10 cellular contexts compared by ENCODE assay signal in genomic region chr6:21371676-21372161, GRCh38.
A peak's percentile ranks its signal among the peaks of the same experiment; 100 is the strongest.
DNase-seq lines count a peak whose midpoint lies in the region; ATAC-seq and TF ChIP-seq lines count a peak whose summit lies in the region.
"Had no signal": no experiment of that assay in that cellular context is flagged by ENCODE, and none has a peak within 500 bp of the region (broad histone marks: within the 10 kb centered on the region; RNA-seq: fewer than 3 reads in every experiment).

No MANE protein-coding gene starts in this region.

- intact Hi-C loops in MCF 10A (cut with micrococcal nuclease): no loop called here

- no peaks in the 10 kb centered on the region for H3K27me3 Mint-ChIP-seq in MCF 10A (ENCODE audit: insufficient read depth, unreplicated experiment)

- DNase-seq in MCF 10A (ENCODE audit: unreplicated experiment) (peak; percentile 40), iris pigment epithelial cell (ENCODE audit: low read depth) (peak; percentile 60), smooth muscle cell of the brain vasculature (ENCODE audit: low read depth, low spot score) (peak; percentile 55), SK-N-SH (no peak), NCI-H2196 (lab: John Stamatoyannopoulos, UW; ENCODE audit: unreplicated experiment) (no peak), T-helper 2 cell (no peak)
- DNase-seq: KBM-7, NCI-H524 treated with DMSO at 0.1 percent for 48 hours had no signal

- no peaks in the 10 kb centered on the region for H4K20me1 ChIP-seq in SK-N-SH (ENCODE audit: insufficient read depth)

- TF ChIP-seq CTCF in HEK293 (tag by site-specific recombination; IDR thresholded peaks at IDR 0.05) (no peak), MCF 10A (IDR thresholded peaks at IDR 0.05; ENCODE audit: unreplicated experiment) (no peak), SK-N-SH (IDR thresholded peaks at IDR 0.05) (no peak)

- H3K4me1 ChIP-seq in HEK293 (ENCODE audit: control insufficient read depth, insufficient read depth, low read length) (peaks cover 4% of the 10 kb centered on the region), SK-N-SH (ENCODE audit: control insufficient read depth in 1 of 2, insufficient read depth in 2 of 2, low read depth in 1 of 2, low read length in 1 of 2) (peaks cover 0 to 17% of the 10 kb centered on the region in 2 experiments; a peak in 1 of 4 replicates)

- no peak overlapping the region for H2AFZ ChIP-seq in SK-N-SH (ENCODE audit: low read depth)

- H3K27ac ChIP-seq in HEK293 (ENCODE audit: extremely low read depth, low read depth, low read length): no peak overlapping the region; the same call in 1 of the 2 replicates
- peak overlapping the region in 1 of 2 experiments; percentile 28; a peak in 1 of 4 replicates for H3K27ac ChIP-seq in SK-N-SH (ENCODE audit: low read depth in 2 of 2, low read length in 1 of 2)

- H3K4me3 ChIP-seq in HEK293 (ENCODE audit: low read depth, low read length): no peak overlapping the region
- no peak overlapping the region for H3K4me3 ChIP-seq in SK-N-SH (ENCODE audit: low read depth in 2 of 2, low read length in 1 of 2)

- TF ChIP-seq RAD21 in SK-N-SH (IDR thresholded peaks at IDR 0.05; ENCODE audit: low read length): no peak

- H3K36me3 Mint-ChIP-seq in MCF 10A (ENCODE audit: insufficient read depth, unreplicated experiment): no peaks in the 10 kb centered on the region

- no peaks in the 10 kb centered on the region for H3K79me2 ChIP-seq in SK-N-SH (ENCODE audit: insufficient read depth)

- H3K9me3 ChIP-seq in HEK293 (ENCODE audit: control insufficient read depth, insufficient read depth, low read depth, low read length) (no peaks in the 10 kb centered on the region), SK-N-SH (no peaks in the 10 kb centered on the region)

- CTCF ChIA-PET in HEK293 (lab: Yijun Ruan, JAX) (no interaction called here), MCF 10A (lab: Yijun Ruan, JAX) (no interaction called here), SK-N-SH (lab: Yijun Ruan, JAX) (interaction anchor here (0.9 kb wide), 1 partner anchor 216 kb away, joined by 3 read pairs; no protein-coding TSS in a partner anchor)

- H3K9me2 ChIP-seq in SK-N-SH: no peaks in the 10 kb centered on the region

- no peaks in the 10 kb centered on the region for H3F3A ChIP-seq in SK-N-SH (replicated peaks; ENCODE audit: insufficient read depth)

- H3K27me3 ChIP-seq in SK-N-SH (ENCODE audit: insufficient read depth): no peaks in the 10 kb centered on the region

- WGBS in SK-N-SH (ENCODE audit: low lambda C conversion rate): 72% methylated on average over 6 of the region's 6 CpGs

- H3K4me2 ChIP-seq in SK-N-SH: no peak overlapping the region

- H3K36me3 ChIP-seq in HEK293 (ENCODE audit: control insufficient read depth in 2 of 2, insufficient read depth in 1 of 2, low read length in 2 of 2) (no peaks in the 10 kb centered on the region), SK-N-SH (replicated peaks in 1 of 2; ENCODE audit: control insufficient read depth in 1 of 2, insufficient read depth in 2 of 2, low read length in 1 of 2) (no peaks in the 10 kb centered on the region)

- peaks cover under 1% of the 10 kb centered on the region for H3K9me3 Mint-ChIP-seq in MCF 10A (ENCODE audit: unreplicated experiment)

- peak overlapping the region; percentile 27 for H3K27ac Mint-ChIP-seq in MCF 10A (ENCODE audit: low read depth, unreplicated experiment)

- no TSS peak for BruUV-seq in MCF 10A (replicated peaks; lab: Mats Ljungman, UMichigan)

- no peak for ATAC-seq in HG03439 (IDR thresholded peaks at IDR 0.05; ENCODE audit: unreplicated experiment)

- POLR2A ChIA-PET in HEK293 (lab: Yijun Ruan, JAX) (interaction anchor here (1.6 kb wide), 1 partner anchor 222 kb away, joined by 4 read pairs; the partner anchor contains the start of gene SOX4), MCF 10A (lab: Yijun Ruan, JAX) (interaction anchor here (0.7 to 0.9 kb wide), 2 partner anchors 36 to 216 kb away, joined by 3 to 4 read pairs; no protein-coding TSS in a partner anchor), SK-N-SH (lab: Yijun Ruan, JAX) (no interaction called here)

- TF ChIP-seq EP300 in SK-N-SH (IDR thresholded peaks at IDR 0.05; ENCODE audit: borderline replicate concordance in 1 of 2, low read depth in 1 of 2, low read length in 1 of 2): no peak

- H3K4me3 Mint-ChIP-seq in MCF 10A (ENCODE audit: unreplicated experiment): no peak overlapping the region

- H3K4me1 Mint-ChIP-seq in MCF 10A (ENCODE audit: insufficient read depth, unreplicated experiment): peaks cover 8% of the 10 kb centered on the region

- H3K9ac ChIP-seq in SK-N-SH: no peak overlapping the region

TF ChIP-seq in HEK293, 187 proteins besides CTCF, POLR2A, EP300 and RAD21:
- TF ChIP-seq SALL2 (tag by site-specific recombination; IDR thresholded peaks at IDR 0.05; ENCODE audit: borderline replicate concordance) (no peak), ZIC2 (tag by site-specific recombination; IDR thresholded peaks at IDR 0.05) (peak; percentile 46), ZNF169 (tag by site-specific recombination; IDR thresholded peaks at IDR 0.05) (no peak), KLF1 (tag by site-specific recombination; IDR thresholded peaks at IDR 0.05) (0 out of 2 replicates have a peak, but pooled peaks have one; percentile 11), BCL6B (tag by site-specific recombination; IDR thresholded peaks at IDR 0.05) (no peak), ZNF837 (tag by site-specific recombination; IDR thresholded peaks at IDR 0.05) (no peak), ZNF18 (tag by site-specific recombination; IDR thresholded peaks at IDR 0.05) (peak; percentile 49; the same call in 1 of the 2 replicates), ZNF174 (tag by site-specific recombination; IDR thresholded peaks at IDR 0.05) (no peak)

TF ChIP-seq in SK-N-SH, 30 proteins besides CTCF, POLR2A, EP300 and RAD21:
- no peak for TF ChIP-seq GABPA (IDR thresholded peaks at IDR 0.05; ENCODE audit: low read depth)
- TF ChIP-seq TEAD4 (IDR thresholded peaks at IDR 0.05; ENCODE audit: borderline replicate concordance, insufficient read depth): no peak
- no peak for TF ChIP-seq RFX5 (IDR thresholded peaks at IDR 0.05; ENCODE audit: low read length)
- TF ChIP-seq MEF2A (IDR thresholded peaks at IDR 0.05; ENCODE audit: borderline replicate concordance, low read depth): no peak
- no peak for TF ChIP-seq YY1 (IDR thresholded peaks at IDR 0.05; ENCODE audit: low read depth)
TF ChIP-seq in SK-N-SH: peak in this region for 0.

Comparison
In these comparisons a context has a peak if more than half of its experiments do, and no peak if none do; other contexts are left out.
1. DNase-seq: peak in MCF 10A (single experiment), iris pigment epithelial cell (single experiment) and smooth muscle cell of the brain vasculature (single experiment); none in SK-N-SH (single experiment), NCI-H2196 (single experiment) and T-helper 2 cell (0 of 5).